12 cellular contexts compared by ENCODE assay signal in the genomic region with DNA sequence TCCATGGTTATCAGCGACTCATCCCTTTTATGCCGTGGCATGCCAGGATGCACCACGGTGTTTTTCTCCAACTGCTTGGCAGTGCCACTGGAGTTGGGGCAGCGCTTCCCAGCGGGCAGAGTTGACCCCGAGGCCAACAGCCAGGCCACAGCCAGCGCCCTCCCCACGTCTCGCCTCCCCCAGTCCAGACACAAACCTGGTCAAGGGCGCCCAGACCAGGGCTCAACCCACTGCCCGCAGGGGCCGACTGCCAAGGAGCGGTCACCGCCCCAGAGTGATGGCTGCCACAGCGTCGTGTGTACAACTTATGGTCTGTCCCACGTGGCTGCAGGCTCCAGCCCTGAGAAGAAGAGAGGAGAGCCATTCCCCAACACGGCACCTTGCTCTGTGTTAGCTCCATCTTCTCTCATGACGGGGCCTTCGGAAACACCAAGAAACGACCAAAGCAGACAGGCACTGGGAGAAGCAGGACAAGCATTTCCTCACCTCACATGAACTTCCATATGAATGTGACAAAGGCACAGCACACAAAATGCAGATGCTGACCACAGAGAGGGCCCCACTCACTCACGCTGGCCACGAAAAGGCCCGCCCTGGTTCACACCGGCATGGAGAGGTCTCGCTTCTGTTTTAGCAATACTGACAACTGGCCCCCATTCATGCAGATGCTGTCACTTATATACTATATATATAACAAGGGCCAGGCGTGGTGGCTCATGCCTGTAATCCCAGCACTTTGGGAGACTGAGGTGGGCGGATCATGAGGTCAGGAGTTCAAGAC. TPM values are rescaled to one million over a fixed set of nuclear protein-coding genes. Genes with fewer than 3 reads are reported as not detected.
DNase-seq lines count a peak whose midpoint lies in the region; ATAC-seq and TF ChIP-seq lines count a peak whose summit lies in the region.
"Had no signal": no experiment of that assay in that cellular context is flagged by ENCODE, and none has a peak within 500 bp of the region (broad histone marks: within the 10 kb centered on the region; RNA-seq: fewer than 3 reads in every experiment).

No MANE protein-coding gene starts in this region.

- peak overlapping the region; percentile 71 for H3K27ac ChIP-seq in CD8-positive, alpha-beta T cell (ENCODE audit: low read depth, low read length)
- H3K27ac ChIP-seq: cardiac muscle cell had no signal

- H3K36me3 Mint-ChIP-seq in CD8-positive, alpha-beta T cell = peaks cover 5% of the 10 kb centered on the region
- no peaks in the 10 kb centered on the region for H3K36me3 Mint-ChIP-seq in activated naive CD8-positive, alpha-beta T cell
- H3K36me3 Mint-ChIP-seq in natural killer cell = no peaks in the 10 kb centered on the region
- no peaks in the 10 kb centered on the region for H3K36me3 Mint-ChIP-seq in type B pancreatic cell
- H3K36me3 Mint-ChIP-seq: neural progenitor cell had no signal

- H3K9me3 ChIP-seq in CD8-positive, alpha-beta T cell (ENCODE audit: low read length) = no peaks in the 10 kb centered on the region

- ATAC-seq in CD8-positive, alpha-beta T cell = no peak
- ATAC-seq in natural killer cell = no peak

- CTCF ChIA-PET in CD8-positive, alpha-beta T cell (lab: Charles Lee) = interaction anchor here (1.0 to 1.5 kb wide), 4 partner anchors 10 to 98 kb away, joined by 3 to 5 read pairs (median 3); no protein-coding TSS in a partner anchor

- H3K36me3 ChIP-seq in CD8-positive, alpha-beta T cell (ENCODE audit: insufficient read depth, low read length) = no peaks in the 10 kb centered on the region
- no peaks in the 10 kb centered on the region; the same call in 1 of the 2 replicates for H3K36me3 ChIP-seq in H7 (replicated peaks; ENCODE audit: control insufficient read depth, insufficient read depth, low read length)
- H3K36me3 ChIP-seq: cardiac muscle cell, neural progenitor cell had no signal

- no peaks in the 10 kb centered on the region for H3K27me3 ChIP-seq in CD8-positive, alpha-beta T cell (ENCODE audit: insufficient read depth, low read length)
- H3K27me3 ChIP-seq in H7 (ENCODE audit: control insufficient read depth, insufficient read depth, low read length) = no peaks in the 10 kb centered on the region
- H3K27me3 ChIP-seq: cardiac muscle cell, neural progenitor cell had no signal

- no peaks in the 10 kb centered on the region for H3K27me3 Mint-ChIP-seq in CD8-positive, alpha-beta T cell (ENCODE audit: low read depth)
- no peaks in the 10 kb centered on the region for H3K27me3 Mint-ChIP-seq in activated naive CD8-positive, alpha-beta T cell
- H3K27me3 Mint-ChIP-seq in natural killer cell (ENCODE audit: low read depth in 2 of 2) = no peaks in the 10 kb centered on the region
- H3K27me3 Mint-ChIP-seq in type B pancreatic cell = no peaks in the 10 kb centered on the region

- peak overlapping the region; percentile 41 for H3K4me3 ChIP-seq in CD8-positive, alpha-beta T cell (ENCODE audit: low read depth, low read length)
- H3K4me3 ChIP-seq in H7 (ENCODE audit: insufficient read depth, low read depth, low read length) = no peak overlapping the region
- H3K4me3 ChIP-seq: cardiac muscle cell, neural progenitor cell had no signal

- POLR2A ChIA-PET in CD8-positive, alpha-beta T cell (lab: Charles Lee) = interaction anchor here (1.7 to 2.1 kb wide), 2 partner anchors 16 to 76 kb away, joined by 3 to 11 read pairs; a partner anchor contains a TSS

- H3K27ac Mint-ChIP-seq in CD8-positive, alpha-beta T cell = peak overlapping the region; percentile 92
- no peak overlapping the region for H3K27ac Mint-ChIP-seq in activated naive CD8-positive, alpha-beta T cell
- H3K27ac Mint-ChIP-seq in natural killer cell = peak overlapping the region; percentile 92 to 96
- H3K27ac Mint-ChIP-seq in type B pancreatic cell = no peak overlapping the region
- H3K27ac Mint-ChIP-seq: neural progenitor cell had no signal

- peak overlapping the region; percentile 75 for H3K4me3 Mint-ChIP-seq in CD8-positive, alpha-beta T cell
- peak overlapping the region; percentile 72 for H3K4me3 Mint-ChIP-seq in activated naive CD8-positive, alpha-beta T cell
- H3K4me3 Mint-ChIP-seq in natural killer cell (peak overlapping the region; percentile 79), type B pancreatic cell (no peak overlapping the region)
- H3K4me3 Mint-ChIP-seq: neural progenitor cell had no signal

- no peaks in the 10 kb centered on the region for H3K9me3 Mint-ChIP-seq in CD8-positive, alpha-beta T cell
- no peaks in the 10 kb centered on the region for H3K9me3 Mint-ChIP-seq in activated naive CD8-positive, alpha-beta T cell (ENCODE audit: low read depth)
- no peaks in the 10 kb centered on the region for H3K9me3 Mint-ChIP-seq in natural killer cell
- no peaks in the 10 kb centered on the region for H3K9me3 Mint-ChIP-seq in type B pancreatic cell
- H3K9me3 Mint-ChIP-seq: neural progenitor cell had no signal

- peaks cover 57% of the 10 kb centered on the region for H3K4me1 Mint-ChIP-seq in CD8-positive, alpha-beta T cell (ENCODE audit: low read depth)
- H3K4me1 Mint-ChIP-seq in activated naive CD8-positive, alpha-beta T cell (ENCODE audit: low read depth) = peaks cover 56% of the 10 kb centered on the region
- H3K4me1 Mint-ChIP-seq in natural killer cell (peaks cover 62 to 67% of the 10 kb centered on the region in 2 donors), type B pancreatic cell (ENCODE audit: unreplicated experiment) (peaks cover 4% of the 10 kb centered on the region)

- DNase-seq in CD8-positive, alpha-beta T cell = no peak
- peak; percentile 56 for DNase-seq in H7
- DNase-seq in natural killer cell = peak; percentile 47
- no peak for DNase-seq in SHP77 (lab: John Stamatoyannopoulos, UW)
- no peak for DNase-seq in NCI-H2029 (lab: John Stamatoyannopoulos, UW)
- no peak for DNase-seq in type B pancreatic cell (ENCODE audit: extremely low spot score, unreplicated experiment)
- DNase-seq: DMS 273 treated with DMSO at 0.1 percent for 48 hours; NCI-H1417 treated with DMSO at 0.1 percent for 48 hours; NK-92 treated with Interleukin-12 subunit alpha and Interleukin-12 subunit beta, amount 100 ng/mL, for 24 hours had no signal

- no peak for TF ChIP-seq CTCF in CD8-positive, alpha-beta T cell (IDR thresholded peaks at IDR 0.05)
- no peak for TF ChIP-seq CTCF in natural killer cell (IDR thresholded peaks at IDR 0.05)
- TF ChIP-seq CTCF in type B pancreatic cell (conservative IDR thresholded peaks at IDR 0.05) = no peak

- H3K4me1 ChIP-seq in CD8-positive, alpha-beta T cell (ENCODE audit: insufficient read depth, low read length) = peaks cover 61% of the 10 kb centered on the region

- intact Hi-C loops in CD8-positive, alpha-beta T cell (cut with DNase I, micrococcal nuclease) = loop anchor here (1.0 kb wide), 2 partner anchors 27 to 28 kb away; a partner anchor contains a TSS
- intact Hi-C loops in natural killer cell (cut with micrococcal nuclease) = no loop called here

RNA-seq across cellular contexts. Expression of a gene that starts 27.0 kb away (rescaled TPM):
- total RNA-seq in CD8-positive, alpha-beta T cell = 10 to 100 TPM; 25.4 to 28.6 TPM
- 52.4 and 57.8 TPM in 2 replicates for total RNA-seq in H7 (2014; rRNA removed; shearing (Covaris generic))
- total RNA-seq in natural killer cell (100 to 1,000 TPM; 100 to 122 (median 106) TPM), type B pancreatic cell (ENCODE audit: low replicate concordance) (30.6 and 31.8 TPM in 2 replicates)

RNA-seq across cellular contexts. Expression of a gene that starts 42.6 kb away (rescaled TPM):
- not detected for total RNA-seq in CD8-positive, alpha-beta T cell
- total RNA-seq in H7 (2014; rRNA removed; shearing (Covaris generic)) = 0.15 and 2.1 TPM in 2 replicates
- total RNA-seq in natural killer cell = not detected
- total RNA-seq in type B pancreatic cell (ENCODE audit: low replicate concordance) = 1.0 and 1.6 TPM in 2 replicates

RNA-seq across cellular contexts. Expression of a gene that starts 44.8 kb away (rescaled TPM):
- total RNA-seq in CD8-positive, alpha-beta T cell = 10 to 100 TPM; 16.7 to 17.4 TPM
- total RNA-seq in H7 (2014; rRNA removed; shearing (Covaris generic)) = 225 and 242 TPM in 2 replicates
- total RNA-seq in natural killer cell (10 to 100 TPM; 33.9 to 38.9 (median 37.5) TPM), type B pancreatic cell (ENCODE audit: low replicate concordance) (69.6 and 75.3 TPM in 2 replicates)

RNA-seq across cellular contexts. Expression of a gene that starts 45.2 kb away (rescaled TPM):
- not detected for total RNA-seq in CD8-positive, alpha-beta T cell
- total RNA-seq in H7 (2014; rRNA removed; shearing (Covaris generic)) = 4.0 and 5.3 TPM in 2 replicates
- total RNA-seq in natural killer cell (1 to 10 TPM in 1 of 3 donors, under 1 TPM in 1, not detected in 1; 0.49 to 1.4 TPM), type B pancreatic cell (ENCODE audit: low replicate concordance) (2.5 and 5.0 TPM in 2 replicates)

RNA-seq across cellular contexts. Expression of a gene that starts 49.8 kb away (rescaled TPM):
- not detected for total RNA-seq in CD8-positive, alpha-beta T cell
- total RNA-seq in H7 (2014; rRNA removed; shearing (Covaris generic)) = 0.69 and 0.81 TPM in 2 replicates
- total RNA-seq in natural killer cell = under 1 TPM in 1 of 3 donors, not detected in 2; 0.25 TPM
- 6.6 and 8.8 TPM in 2 replicates for total RNA-seq in type B pancreatic cell (ENCODE audit: low replicate concordance)

Comparison
In these comparisons a context has a peak if more than half of its experiments do, and no peak if none do; other contexts are left out.
1. DNase-seq: peak in H7 (single experiment) and natural killer cell (single experiment); none in CD8-positive, alpha-beta T cell (0 of 7), SHP77 (0 of 2), NCI-H2029 (single experiment) and type B pancreatic cell (single experiment).
2. H3K27ac Mint-ChIP-seq: peak in CD8-positive, alpha-beta T cell (single experiment) and natural killer cell (2 of 2); none in activated naive CD8-positive, alpha-beta T cell (single experiment) and type B pancreatic cell (single experiment).